In genomic region chr2:180717588-180717987, GRCh38 we compare ENCODE assay signal across 34 cellular contexts.
"Had no signal": no experiment of that assay in that cellular context is flagged by ENCODE, and none has a peak within 500 bp of the region (broad histone marks: within the 10 kb centered on the region; RNA-seq: fewer than 3 reads in every experiment).

No MANE protein-coding gene starts in this region.

- H3K27me3 Mint-ChIP-seq: activated naive CD8-positive, alpha-beta T cell treated with anti-CD3 and anti-CD28 coated beads, Interleukin-2, amount 10 ng/mL, durations not matched to agents 7 days and 5 days had no signal

- H3K9me3 ChIP-seq: MG63, Peyer's patch, SK-N-SH had no signal

- DNase-seq: activated CD4-positive, alpha-beta T cell treated with anti-CD3 and anti-CD28 coated beads, Interleukin-2, amount 10 ng/mL, durations not matched to agents 24 days and 14 days; activated CD4-positive, alpha-beta T cell treated with anti-CD3 and anti-CD28 coated beads, Interleukin-2, amount 50 U/mL, for 4 hours; activated CD8-positive, alpha-beta T cell treated with anti-CD3 and anti-CD28 coated beads for 36 hours; activated gamma-delta T cell; activated naive CD4-positive, alpha-beta T cell treated with Interleukin-2 at 50 U/mL for 16 hours; activated naive CD8-positive, alpha-beta T cell treated with anti-CD3 and anti-CD28 coated beads, Interleukin-2, amount 10 ng/mL, durations not matched to agents 7 days and 5 days; activated T-cell treated with anti-CD3 and anti-CD28 coated beads, Interleukin-2, amount 50 U/mL, for 1 hour; activated T-cell treated with anti-CD3 and anti-CD28 coated beads, Interleukin-2, amount 50 U/mL, for 72 hours; amygdala; Karpas-422; KBM-7; MG63; MV-4-11; NCI-H1092; NCI-H1436 treated with DMSO at 0.1 percent for 48 hours; NCI-H187; NCI-H2081; NCI-H2171 treated with DMSO at 0.1 percent for 48 hours; NCI-H2227 treated with DMSO at 0.1 percent for 48 hours; NCI-H446; NCI-H524; NCI-H69; NK-92 treated with Interleukin-12 subunit alpha and Interleukin-12 subunit beta, amount 100 ng/mL, for 24 hours; PC-3; Peyer's patch; RPMI8226; SHP77 treated with DMSO at 0.1 percent for 48 hours; SK-N-SH; T-cell; T-helper 17 cell had no signal

- H3K27ac Mint-ChIP-seq: activated CD4-positive, alpha-beta T cell treated with anti-CD3 and anti-CD28 coated beads, Interleukin-2, amount 10 ng/mL, durations not matched to agents 24 days and 14 days; activated CD8-positive, alpha-beta T cell treated with anti-CD3 and anti-CD28 coated beads for 36 hours; activated naive CD4-positive, alpha-beta T cell treated with anti-CD3 and anti-CD28 coated beads, Interleukin-2, amount 50 U/mL, for 24 hours; activated naive CD8-positive, alpha-beta T cell treated with anti-CD3 and anti-CD28 coated beads, Interleukin-2, amount 10 ng/mL, durations not matched to agents 7 days and 5 days; activated T-cell treated with anti-CD3 and anti-CD28 coated beads, Interleukin-2, amount 50 U/mL, for 72 hours; activated T-helper 17 cell treated with anti-CD3 and anti-CD28 coated beads, Interleukin-2, amount 50 U/mL, for 72 hours; T-cell; T-helper 17 cell had no signal

- H3K36me3 Mint-ChIP-seq: activated naive CD4-positive, alpha-beta T cell treated with anti-CD3 and anti-CD28 coated beads, Interleukin-2, amount 50 U/mL, for 24 hours; activated naive CD8-positive, alpha-beta T cell treated with anti-CD3 and anti-CD28 coated beads, Interleukin-2, amount 10 ng/mL, durations not matched to agents 7 days and 5 days; T-cell had no signal

- H3K4me3 Mint-ChIP-seq: activated CD4-positive, alpha-beta T cell treated with anti-CD3 and anti-CD28 coated beads, Interleukin-2, amount 10 ng/mL, durations not matched to agents 24 days and 14 days; activated CD8-positive, alpha-beta T cell treated with anti-CD3 and anti-CD28 coated beads for 36 hours; activated naive CD4-positive, alpha-beta T cell treated with anti-CD3 and anti-CD28 coated beads, Interleukin-2, amount 50 U/mL, for 24 hours; activated naive CD8-positive, alpha-beta T cell treated with anti-CD3 and anti-CD28 coated beads, Interleukin-2, amount 10 ng/mL, durations not matched to agents 7 days and 5 days; activated T-cell treated with anti-CD3 and anti-CD28 coated beads, Interleukin-2, amount 50 U/mL, for 72 hours; activated T-helper 17 cell treated with anti-CD3 and anti-CD28 coated beads, Interleukin-2, amount 50 U/mL, for 72 hours; T-cell; T-helper 17 cell had no signal

- H3K36me3 ChIP-seq: ascending aorta, MG63, Peyer's patch, SJSA1 had no signal

- H3K27ac ChIP-seq: ascending aorta, Peyer's patch, SJSA1 had no signal

- H3K9me3 Mint-ChIP-seq: activated CD4-positive, alpha-beta T cell treated with anti-CD3 and anti-CD28 coated beads, Interleukin-2, amount 10 ng/mL, durations not matched to agents 24 days and 14 days; activated CD8-positive, alpha-beta T cell treated with anti-CD3 and anti-CD28 coated beads for 36 hours; activated naive CD4-positive, alpha-beta T cell treated with anti-CD3 and anti-CD28 coated beads, Interleukin-2, amount 50 U/mL, for 24 hours; activated naive CD8-positive, alpha-beta T cell treated with anti-CD3 and anti-CD28 coated beads, Interleukin-2, amount 10 ng/mL, durations not matched to agents 7 days and 5 days; activated T-helper 17 cell treated with anti-CD3 and anti-CD28 coated beads, Interleukin-2, amount 50 U/mL, for 72 hours had no signal

- ATAC-seq: activated CD8-positive, alpha-beta T cell treated with anti-CD3 and anti-CD28 coated beads for 36 hours; activated T-cell treated with anti-CD3 and anti-CD28 coated beads, Interleukin-2, amount 50 U/mL, for 72 hours; activated T-helper 17 cell treated with anti-CD3 and anti-CD28 coated beads, Interleukin-2, amount 50 U/mL, for 72 hours; PC-3; T-cell; T-helper 17 cell had no signal

- H3K4me3 ChIP-seq: ascending aorta, MG63, Peyer's patch, SJSA1 had no signal

- H3K4me1 ChIP-seq: ascending aorta, Peyer's patch, SJSA1 had no signal

- H3K27me3 ChIP-seq: ascending aorta, MG63, Peyer's patch, SJSA1 had no signal

- H3K4me1 Mint-ChIP-seq: activated CD4-positive, alpha-beta T cell treated with anti-CD3 and anti-CD28 coated beads, Interleukin-2, amount 10 ng/mL, durations not matched to agents 24 days and 14 days; activated naive CD4-positive, alpha-beta T cell treated with anti-CD3 and anti-CD28 coated beads, Interleukin-2, amount 50 U/mL, for 24 hours; activated naive CD8-positive, alpha-beta T cell treated with anti-CD3 and anti-CD28 coated beads, Interleukin-2, amount 10 ng/mL, durations not matched to agents 7 days and 5 days; activated T-helper 17 cell treated with anti-CD3 and anti-CD28 coated beads, Interleukin-2, amount 50 U/mL, for 72 hours; T-cell; T-helper 17 cell had no signal
